Comparison of ENCODE assay signal across 8 cellular contexts in genomic region chr6:32244946-32245398, GRCh38. TPM values are rescaled to one million over a fixed set of nuclear protein-coding genes. Genes with fewer than 3 reads are reported as not detected.
DNase-seq lines count a peak whose midpoint lies in the region; TF ChIP-seq lines count a peak whose summit lies in the region.

No MANE protein-coding gene starts in this region.

- peaks cover 12% of the 10 kb centered on the region for H3K36me3 Mint-ChIP-seq in endothelial cell (ENCODE audit: low read depth, unreplicated experiment)

- H3K36me3 ChIP-seq in mucosa of stomach (ENCODE audit: control insufficient read depth, insufficient read depth, low read length): no peaks in the 10 kb centered on the region

- H3K27me3 ChIP-seq in AG04450 (ENCODE audit: control insufficient read depth, insufficient read depth, low read length) (peaks cover 24% of the 10 kb centered on the region), mucosa of stomach (ENCODE audit: control insufficient read depth, insufficient read depth, low read length) (no peaks in the 10 kb centered on the region)

- H3K4me1 Mint-ChIP-seq in endothelial cell (ENCODE audit: unreplicated experiment): peaks cover 9% of the 10 kb centered on the region

- POLR2A ChIA-PET in AG04450 (lab: Yijun Ruan, JAX): no interaction called here

- CTCF ChIA-PET in AG04450 (lab: Charles Lee): interaction anchor here (0.6 to 3.6 kb wide), 19 partner anchors 8 to 458 kb away, joined by 3 to 57 read pairs (median 4); no protein-coding TSS in a partner anchor

- peak overlapping the region; percentile 53 for H3K9ac ChIP-seq in mucosa of stomach (ENCODE audit: low read length)

- H3K9me3 ChIP-seq in AG04450 (ENCODE audit: control insufficient read depth, insufficient read depth, low read length): peaks cover 7% of the 10 kb centered on the region; the same call in 1 of the 2 replicates
- H3K9me3 ChIP-seq in mucosa of stomach (ENCODE audit: control insufficient read depth, low read length): no peaks in the 10 kb centered on the region

- no peak overlapping the region for H3K4me3 ChIP-seq in AG04450 (ENCODE audit: low read depth, low read length)
- H3K4me3 ChIP-seq in mucosa of stomach (ENCODE audit: low read length): no peak overlapping the region

- TF ChIP-seq CTCF in AG04450 (IDR thresholded peaks at IDR 0.05; ENCODE audit: low read depth, low read length) (peak; percentile 82), endothelial cell (IDR thresholded peaks at IDR 0.05; ENCODE audit: unreplicated experiment) (peak; percentile 80)

- peak overlapping the region; percentile 62 for H3K27ac Mint-ChIP-seq in endothelial cell (ENCODE audit: unreplicated experiment)

- H3K27me3 Mint-ChIP-seq in endothelial cell (ENCODE audit: unreplicated experiment): peaks cover 9% of the 10 kb centered on the region

- H3K27ac ChIP-seq in AG04450 (ENCODE audit: low read depth, low read length): no peak overlapping the region

- H3K4me1 ChIP-seq in mucosa of stomach (ENCODE audit: control insufficient read depth, insufficient read depth, low read length): peaks cover 4% of the 10 kb centered on the region

- H3K4me3 Mint-ChIP-seq in endothelial cell (ENCODE audit: unreplicated experiment): no peak overlapping the region

- peaks cover 4% of the 10 kb centered on the region for H3K9me3 Mint-ChIP-seq in endothelial cell (ENCODE audit: unreplicated experiment)

- DNase-seq in AG04450 (ENCODE audit: low read depth, low spot score): peak; percentile 39
- DNase-seq in GM19238 (ENCODE audit: insufficient read length, low spot score): peak; percentile 80
- DNase-seq in NCI-H82 (lab: John Stamatoyannopoulos, UW): peak; percentile 82
- DNase-seq in activated CD8-positive, alpha-beta memory T cell treated with anti-CD3 and anti-CD28 coated beads for 48 hours (ENCODE audit: low read depth in 2 of 3, low spot score in 2 of 3): peak; percentile 42 to 47 (median 45)
- DNase-seq in endothelial cell (ENCODE audit: low spot score): peak; percentile 80
- DNase-seq in stimulated activated CD8-positive, alpha-beta memory T cell treated with anti-CD3 and anti-CD28 coated beads, Interleukin-2, amount 100 ng/mL, for 48 hours (ENCODE audit: low read depth in 2 of 2): peak; percentile 54 to 58
- DNase-seq in OCI-M2 (lab: John Stamatoyannopoulos, UW; ENCODE audit: unreplicated experiment): no peak

RNA-seq across cellular contexts. Expression of gene NOTCH4, which starts 21.1 kb away (rescaled TPM):
- 0.37 and 0.55 TPM in 2 replicates for polyA plus RNA-seq in AG04450 (2011; rRNA removed)
- polyA minus RNA-seq in AG04450 (2011; rRNA and poly(A)+ RNA removed): 0.37 and 0.39 TPM in 2 replicates
- 151 TPM for total RNA-seq in endothelial cell (ENCODE audit: unreplicated experiment)

RNA-seq across cellular contexts. Expression of gene GPSM3, which starts 52.5 kb away (rescaled TPM):
- 4.7 and 6.0 TPM in 2 replicates for polyA plus RNA-seq in AG04450 (2011; rRNA removed)
- polyA minus RNA-seq in AG04450 (2011; rRNA and poly(A)+ RNA removed): 3.4 and 3.6 TPM in 2 replicates
- 49.0 TPM for total RNA-seq in endothelial cell (ENCODE audit: unreplicated experiment)

RNA-seq across cellular contexts. Expression of gene PBX2, which starts 55.0 kb away (rescaled TPM):
- polyA plus RNA-seq in AG04450 (2011; rRNA removed): 56.5 and 59.2 TPM in 2 replicates
- 49.9 and 59.5 TPM in 2 replicates for polyA minus RNA-seq in AG04450 (2011; rRNA and poly(A)+ RNA removed)
- 308 TPM for total RNA-seq in endothelial cell (ENCODE audit: unreplicated experiment)
